Comparison of ENCODE assay signal across 21 cellular contexts in the genomic region with DNA sequence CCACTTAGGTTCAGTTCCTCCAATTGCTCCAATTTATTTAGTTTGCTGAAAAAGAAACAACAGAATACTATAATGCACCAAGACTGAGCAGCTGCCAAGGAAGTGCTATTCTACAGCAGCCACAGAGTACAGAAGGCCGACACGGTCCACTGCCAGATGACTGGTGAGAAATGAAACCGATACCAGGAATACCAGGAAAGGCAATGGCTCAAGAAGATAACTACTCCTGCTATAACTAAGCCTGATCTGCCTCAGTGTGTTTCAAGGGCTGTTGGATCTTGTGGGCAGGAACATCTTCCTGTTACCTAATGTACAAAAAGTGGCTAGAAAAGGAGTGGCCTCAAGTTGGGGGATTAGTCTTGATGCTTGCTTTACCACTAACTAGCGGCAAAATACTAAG. TPM values are rescaled to one million over a fixed set of nuclear protein-coding genes. Genes with fewer than 3 reads are reported as not detected.
DNase-seq lines count a peak whose midpoint lies in the region; ATAC-seq, FAIRE-seq and TF ChIP-seq lines count a peak whose summit lies in the region.
"Had no signal": no experiment of that assay in that cellular context is flagged by ENCODE, and none has a peak within 500 bp of the region (broad histone marks: within the 10 kb centered on the region; RNA-seq: fewer than 3 reads in every experiment).

No MANE protein-coding gene starts in this region.

- TF ChIP-seq CTCF in GM12878 (IDR thresholded peaks at IDR 0.05 in 2 of 3, conservative IDR thresholded peaks at IDR 0.05 in 1 of 3; ENCODE audit: control insufficient read depth in 2 of 3, extremely low read depth in 1 of 3, insufficient read depth in 1 of 3, low read depth in 3 of 3, low read length in 3 of 3) = no peak
- TF ChIP-seq CTCF in omental fat pad (IDR thresholded peaks at IDR 0.05) = no peak

- ATAC-seq in GM12878 (no peak), omental fat pad (ENCODE audit: low FRiP score) (no peak)
- ATAC-seq: left ventricle myocardium superior had no signal

- H3K27me3 ChIP-seq in GM12878 (replicated peaks in 1 of 2; ENCODE audit: control insufficient read depth in 2 of 2, insufficient read depth in 2 of 2, low read length in 1 of 2) (no peaks in the 10 kb centered on the region), mesenchymal stem cell (ENCODE audit: control insufficient read depth in 1 of 2, insufficient read depth in 1 of 2, low read length in 2 of 2) (no peaks in the 10 kb centered on the region)
- H3K27me3 ChIP-seq in CD8-positive, alpha-beta memory T cell (ENCODE audit: insufficient read depth, low read length, poor library complexity, severe bottlenecking) = no peaks in the 10 kb centered on the region
- H3K27me3 ChIP-seq: neutrophil, upper lobe of left lung had no signal

- H3K9me3 ChIP-seq in GM12878 (replicated peaks; ENCODE audit: control insufficient read depth, insufficient read depth, low read length) (no peaks in the 10 kb centered on the region), mesenchymal stem cell (ENCODE audit: control insufficient read depth, low read length) (no peaks in the 10 kb centered on the region)
- H3K9me3 ChIP-seq in CD8-positive, alpha-beta memory T cell (ENCODE audit: low read length) = no peaks in the 10 kb centered on the region
- H3K9me3 ChIP-seq: neutrophil, upper lobe of left lung had no signal

- FAIRE-seq in GM18507 (lab: Jason Lieb, UNC) (peak; percentile 69), GM12878 (lab: Jason Lieb, UNC) (peak; percentile 64)
- FAIRE-seq: A204.1 had no signal

- no peak overlapping the region for H3K27ac Mint-ChIP-seq in CD8-positive, alpha-beta memory T cell
- H3K27ac Mint-ChIP-seq: activated naive CD8-positive, alpha-beta T cell treated with anti-CD3 and anti-CD28 coated beads for 36 hours; activated T-helper 1 cell treated with anti-CD3 and anti-CD28 coated beads, Interleukin-12 subunit alpha, Interleukin-12 subunit beta, Interleukin-2, Interleukin-4 antibody, amounts not matched to agents 30 ng/mL and 10 ng/mL and 1 ng/mL, durations not matched to agents 14 hours and 24 hours and 36 hours had no signal

- CTCF ChIA-PET in GM12878 (lab: Yijun Ruan, JAX) = no interaction called here
- CTCF ChIA-PET in CD8-positive, alpha-beta memory T cell (lab: Charles Lee) = no interaction called here

- no peaks in the 10 kb centered on the region for H3K9me3 Mint-ChIP-seq in CD8-positive, alpha-beta memory T cell
- H3K9me3 Mint-ChIP-seq: activated naive CD8-positive, alpha-beta T cell treated with anti-CD3 and anti-CD28 coated beads for 36 hours; activated T-helper 1 cell treated with anti-CD3 and anti-CD28 coated beads, Interleukin-12 subunit alpha, Interleukin-12 subunit beta, Interleukin-2, Interleukin-4 antibody, amounts not matched to agents 30 ng/mL and 10 ng/mL and 1 ng/mL, durations not matched to agents 14 hours and 24 hours and 36 hours; CD14-positive monocyte had no signal

- POLR2A ChIA-PET in GM12878 (lab: Charles Lee) = interaction anchor here (0.6 kb wide), 1 partner anchor 151 kb away, joined by 3 read pairs; no protein-coding TSS in a partner anchor
- POLR2A ChIA-PET in CD8-positive, alpha-beta memory T cell (lab: Charles Lee) = no interaction called here

- H3K36me3 Mint-ChIP-seq in CD8-positive, alpha-beta memory T cell = peaks cover 4 to 62% (median 22%) of the 10 kb centered on the region in 3 donors

- H3K27me3 Mint-ChIP-seq in CD8-positive, alpha-beta memory T cell = no peaks in the 10 kb centered on the region
- H3K27me3 Mint-ChIP-seq: activated naive CD8-positive, alpha-beta T cell treated with anti-CD3 and anti-CD28 coated beads for 36 hours had no signal

- H3K79me1 ChIP-seq in mesenchymal stem cell (replicated peaks; ENCODE audit: low read length, poor library complexity, severe bottlenecking) = peaks cover 3% of the 10 kb centered on the region

- H3K23ac ChIP-seq in mesenchymal stem cell (ENCODE audit: low read length in 2 of 2) = no peak overlapping the region

- H2AFZ ChIP-seq in GM12878 (ENCODE audit: control insufficient read depth, low read depth, low read length) (no peak overlapping the region), mesenchymal stem cell (ENCODE audit: low read depth, low read length) (no peak overlapping the region)

- TF ChIP-seq RAD21 in GM12878 (IDR thresholded peaks at IDR 0.05; ENCODE audit: insufficient read depth, low read depth, low read length) = no peak

- H2BK5ac ChIP-seq in mesenchymal stem cell (ENCODE audit: low read depth, low read length, poor library complexity, severe bottlenecking) = no peak overlapping the region

- H2BK120ac ChIP-seq in mesenchymal stem cell (ENCODE audit: low read depth, low read length) = no peak overlapping the region

- no peak overlapping the region for H4K91ac ChIP-seq in mesenchymal stem cell (ENCODE audit: low read length)

- no peak overlapping the region for H3K14ac ChIP-seq in mesenchymal stem cell (ENCODE audit: low read length in 2 of 2)

- H3K27ac ChIP-seq in GM12878 (ENCODE audit: control insufficient read depth, insufficient read depth) (no peak overlapping the region), mesenchymal stem cell (ENCODE audit: low read length, poor library complexity, severe bottlenecking) (peak overlapping the region; percentile 59)
- no peak overlapping the region for H3K27ac ChIP-seq in CD8-positive, alpha-beta memory T cell (ENCODE audit: low read depth, low read length)
- H3K27ac ChIP-seq: neutrophil, upper lobe of left lung had no signal

- intact Hi-C loops in GM12878 (cut with micrococcal nuclease; ENCODE audit: unreplicated experiment) = no loop called here

- H3K9ac ChIP-seq in GM12878 (ENCODE audit: control insufficient read depth, insufficient read depth, low read length) (no peak overlapping the region), mesenchymal stem cell (ENCODE audit: low read length) (no peak overlapping the region)

- no peak for TF ChIP-seq POLR2A in GM12878 (IDR thresholded peaks at IDR 0.05; ENCODE audit: low read depth, low read length)

- RAD21 ChIA-PET in GM12878 (lab: Charles Lee; ENCODE audit: unreplicated experiment) = interaction anchor here (0.7 kb wide), 1 partner anchor 16 kb away, joined by 3 read pairs; no protein-coding TSS in a partner anchor

- no peak overlapping the region for H2BK15ac ChIP-seq in mesenchymal stem cell (ENCODE audit: low read depth, poor library complexity, severe bottlenecking)

- H3K36me3 ChIP-seq in GM12878 (ENCODE audit: control insufficient read depth in 2 of 2, insufficient read depth in 2 of 2, low read length in 1 of 2) (no peaks in the 10 kb centered on the region; a peak in 3 of 4 replicates), mesenchymal stem cell (ENCODE audit: control insufficient read depth in 1 of 2, insufficient read depth in 2 of 2, low read depth in 1 of 2, low read length in 2 of 2) (peaks cover 21 to 51% of the 10 kb centered on the region in 2 experiments)
- peaks cover 24% of the 10 kb centered on the region for H3K36me3 ChIP-seq in CD8-positive, alpha-beta memory T cell (ENCODE audit: insufficient read depth, low read length)
- H3K36me3 ChIP-seq: neutrophil had no signal

- H2BK12ac ChIP-seq in mesenchymal stem cell (ENCODE audit: low read length in 2 of 2) = no peak overlapping the region

- no peak overlapping the region for H3K4ac ChIP-seq in mesenchymal stem cell (ENCODE audit: low read depth in 1 of 2, low read length in 2 of 2)

- no peak overlapping the region for H2AK5ac ChIP-seq in mesenchymal stem cell (ENCODE audit: low read length, severe bottlenecking)

- no peak overlapping the region for H3K18ac ChIP-seq in mesenchymal stem cell (ENCODE audit: low read depth in 1 of 2, low read length in 2 of 2)

- 2% methylated on average over 4 of the region's 4 CpGs for whole genome bisulfite sequencing in GM12878 (ENCODE audit: insufficient coverage, insufficient replicate concordance, low lambda C conversion rate, missing lambda C conversion rate)
- 100% methylated on average over 2 of the region's 4 CpGs for WGBS in mesenchymal stem cell

- no peaks in the 10 kb centered on the region for H4K20me1 ChIP-seq in GM12878 (ENCODE audit: control insufficient read depth, insufficient read depth)

- no peaks in the 10 kb centered on the region; the same call in 1 of the 2 replicates for H3K4me1 ChIP-seq in GM12878 (ENCODE audit: control insufficient read depth, insufficient read depth, low read length)
- no peaks in the 10 kb centered on the region for H3K4me1 ChIP-seq in mesenchymal stem cell (ENCODE audit: control insufficient read depth, insufficient read depth, low read depth, low read length)
- no peaks in the 10 kb centered on the region for H3K4me1 ChIP-seq in CD8-positive, alpha-beta memory T cell (ENCODE audit: insufficient read depth, low read length)
- H3K4me1 ChIP-seq: upper lobe of left lung had no signal

- no peaks in the 10 kb centered on the region for H3K79me2 ChIP-seq in GM12878 (ENCODE audit: control insufficient read depth, insufficient read depth, low read length)

- SMC1A ChIA-PET in GM12878 (lab: Charles Lee; ENCODE audit: uncharacterized antibody, unreplicated experiment) = no interaction called here

- no peak overlapping the region for H4K8ac ChIP-seq in mesenchymal stem cell (ENCODE audit: low read length)

- BruUV-seq in GM12878 (replicated peaks; lab: Mats Ljungman, UMichigan) = no TSS peak

- H3K4me3 Mint-ChIP-seq in CD8-positive, alpha-beta memory T cell = no peak overlapping the region
- H3K4me3 Mint-ChIP-seq: activated naive CD8-positive, alpha-beta T cell treated with anti-CD3 and anti-CD28 coated beads for 36 hours; activated T-helper 1 cell treated with anti-CD3 and anti-CD28 coated beads, Interleukin-12 subunit alpha, Interleukin-12 subunit beta, Interleukin-2, Interleukin-4 antibody, amounts not matched to agents 30 ng/mL and 10 ng/mL and 1 ng/mL, durations not matched to agents 14 hours and 24 hours and 36 hours; CD14-positive monocyte had no signal

- no peak for TF ChIP-seq EP300 in GM12878 (IDR thresholded peaks at IDR 0.05; ENCODE audit: borderline replicate concordance in 1 of 2, control insufficient read depth in 1 of 2, low read depth in 2 of 2, low read length in 2 of 2)

- no peak overlapping the region for H3K4me3 ChIP-seq in GM12878
- H3K4me3 ChIP-seq in mesenchymal stem cell (ENCODE audit: insufficient read depth in 1 of 2, low read depth in 1 of 2, low read length in 2 of 2) = no peak overlapping the region
- H3K4me3 ChIP-seq in CD8-positive, alpha-beta memory T cell (ENCODE audit: low read length) = no peak overlapping the region
- H3K4me3 ChIP-seq: upper lobe of left lung had no signal

- no peaks in the 10 kb centered on the region for H3K4me1 Mint-ChIP-seq in CD8-positive, alpha-beta memory T cell
- H3K4me1 Mint-ChIP-seq: activated naive CD8-positive, alpha-beta T cell treated with anti-CD3 and anti-CD28 coated beads for 36 hours; CD14-positive monocyte had no signal

- in situ Hi-C loops in ACHN (cut with HindIII; ENCODE audit: low pct_ligation_motif_present, low pct_unique_long_range_greater_than_20kb, low sequenced_read_pairs) = no loop called here
- in situ Hi-C loops in GM12878 (cut with MboI) = no loop called here

- DNase-seq in ACHN (peak; percentile 82), GM18507 (ENCODE audit: extremely low spot score, insufficient read length, low read depth) (peak; percentile 2), GM12878 (ENCODE audit: low read depth, low spot score) (no peak), mesenchymal stem cell (no peak), omental fat pad (ENCODE audit: low spot score) (no peak)
- DNase-seq in activated naive CD4-positive, alpha-beta T cell treated with anti-CD3 and anti-CD28 coated beads, Interleukin-2, amount 50 U/mL, for 16 hours = no peak
- no peak for DNase-seq in CD8-positive, alpha-beta memory T cell
- no peak for DNase-seq in stimulated activated CD4-positive, alpha-beta T cell treated with anti-CD3 and anti-CD28 coated beads, Interleukin-2, amount 100 ng/mL, for 48 hours
- DNase-seq: activated naive CD8-positive, alpha-beta T cell treated with anti-CD3 and anti-CD28 coated beads for 36 hours; effector memory CD4-positive, alpha-beta T cell; H7; Karpas-422; left ventricle myocardium superior; NCI-H1048; NCI-H526; stimulated activated CD4-positive, alpha-beta T cell treated with anti-CD3 and anti-CD28 coated beads, Interleukin-12 subunit alpha, Interleukin-12 subunit beta, amount 100 ng/mL, for 4 hours; upper lobe of left lung had no signal

- H3K4me2 ChIP-seq in GM12878 (ENCODE audit: control insufficient read depth, insufficient read depth) (no peak overlapping the region), mesenchymal stem cell (ENCODE audit: low read length, poor library complexity, severe bottlenecking) (no peak overlapping the region)

RNA-seq across cellular contexts. Expression of a gene that starts 32.8 kb away (rescaled TPM):
- not detected in 2 replicates for total RNA-seq in GM12878 (2013; cell fraction: nucleolus; rRNA removed)
- not detected in 2 replicates for total RNA-seq in GM12878 (2014; rRNA removed)
- 0.09 TPM in 1 of 2 replicates, not detected in the other for total RNA-seq in GM12878 (2014; rRNA removed; fragmentation: Illumina TruSeq; extraction: Trizol)
- not detected in 2 replicates for total RNA-seq in GM12878 (2021)
- polyA plus RNA-seq in GM12878 (2011; ENCODE audit: low read depth) = not detected
- polyA plus RNA-seq in GM12878 (2011; rRNA removed) = not detected in 2 replicates
- not detected in 2 replicates for polyA plus RNA-seq in GM12878 (2011; cell fraction: cytosol; rRNA removed)
- polyA plus RNA-seq in GM12878 (2011; cell fraction: nucleus; rRNA removed) = not detected in 2 replicates
- 0.04 TPM in 1 of 2 replicates, not detected in the other for polyA plus RNA-seq in GM12878 (2012)
- polyA plus RNA-seq in GM12878 (2014; fragmentation: Illumina TruSeq; extraction: Trizol) = 0.03 TPM in 1 of 2 replicates, not detected in the other
- under 1 TPM; 0.09 to 0.10 TPM for polyA plus RNA-seq in GM12878 (2014; fragmentation: Nextera tagmentation; extraction: Ambion mirVana)
- 0.09 TPM in 1 of 2 replicates, not detected in the other for polyA plus RNA-seq in GM12878 (2014; rRNA removed)
- under 1 TPM; 0.15 to 0.18 TPM for polyA plus RNA-seq in GM12878 (2016; fragmentation: Nextera tagmentation; extraction: Ambion mirVana)
- polyA minus RNA-seq in GM12878 (2011; rRNA and poly(A)+ RNA removed) = not detected in 2 replicates
- polyA minus RNA-seq in GM12878 (2011; cell fraction: cytosol; rRNA and poly(A)+ RNA removed) = not detected in 2 replicates
- polyA minus RNA-seq in GM12878 (2011; cell fraction: nucleus; rRNA and poly(A)+ RNA removed) = not detected in 2 replicates
- polyA plus RNA-seq in mesenchymal stem cell (2013, experiment 1 of 2) = not detected
- polyA plus RNA-seq in mesenchymal stem cell (2013, experiment 2 of 2) = 0.01 TPM
- not detected for total RNA-seq in CD8-positive, alpha-beta memory T cell
- polyA plus RNA-seq in CD8-positive, alpha-beta memory T cell = not detected
- total RNA-seq in omental fat pad = not detected
- total RNA-seq: activated naive CD8-positive, alpha-beta T cell treated with anti-CD3 and anti-CD28 coated beads for 36 hours; activated T-helper 1 cell treated with anti-CD3 and anti-CD28 coated beads, Interleukin-12 subunit alpha, Interleukin-12 subunit beta, Interleukin-2, Interleukin-4 antibody, amounts not matched to agents 30 ng/mL and 10 ng/mL and 1 ng/mL, durations not matched to agents 14 hours and 24 hours and 36 hours; left ventricle myocardium superior had no signal

Comparison
In these comparisons a context has a peak if more than half of its experiments do, and no peak if none do; other contexts are left out.
1. DNase-seq: peak in ACHN (single experiment) and GM18507 (single experiment); none in GM12878 (single experiment), mesenchymal stem cell (single experiment), activated naive CD4-positive, alpha-beta T cell treated with anti-CD3 and anti-CD28 coated beads, Interleukin-2, amount 50 U/mL, for 16 hours (single experiment), CD8-positive, alpha-beta memory T cell (0 of 5), omental fat pad (single experiment) and stimulated activated CD4-positive, alpha-beta T cell treated with anti-CD3 and anti-CD28 coated beads, Interleukin-2, amount 100 ng/mL, for 48 hours (0 of 2).